Comparison of ENCODE assay signal across 8 cellular contexts in genomic region chr9:100099722-100100042, GRCh38. TPM values are rescaled to one million over a fixed set of nuclear protein-coding genes. Genes with fewer than 3 reads are reported as not detected.
DNase-seq lines count a peak whose midpoint lies in the region; ATAC-seq, FAIRE-seq and TF ChIP-seq lines count a peak whose summit lies in the region.

No MANE protein-coding gene starts in this region.

- H3K4me3 ChIP-seq in KMS-11 (IDR thresholded peaks at IDR 0.05; ENCODE audit: insufficient read depth, low read depth, low read length) (no peak overlapping the region), skeletal muscle cell (ENCODE audit: low read depth, low read length) (peak overlapping the region; percentile 99)

- no peaks in the 10 kb centered on the region for H3K9me3 Mint-ChIP-seq in activated T-cell treated with anti-CD3 and anti-CD28 coated beads, Interleukin-2, amount 50 U/mL, for 4 hours
- no peaks in the 10 kb centered on the region for H3K9me3 Mint-ChIP-seq in activated naive CD4-positive, alpha-beta T cell treated with anti-CD3 and anti-CD28 coated beads, Interleukin-2, amount 50 U/mL, for 24 hours

- no peak for DNase-seq in activated T-cell treated with anti-CD3 and anti-CD28 coated beads, Interleukin-2, amount 50 U/mL, for 4 hours
- DNase-seq in activated T-cell treated with anti-CD3 and anti-CD28 coated beads for 4 hours (no peak), hepatic stellate cell (ENCODE audit: low spot score) (peak; percentile 24), skeletal muscle cell (ENCODE audit: low read depth) (no peak), D721Med (ENCODE audit: insufficient read length, low spot score) (no peak), cerebellar cortex (ENCODE audit: low spot score) (no peak)

- H3K27me3 Mint-ChIP-seq in activated T-cell treated with anti-CD3 and anti-CD28 coated beads, Interleukin-2, amount 50 U/mL, for 4 hours (ENCODE audit: low read depth): no peaks in the 10 kb centered on the region
- no peaks in the 10 kb centered on the region for H3K27me3 Mint-ChIP-seq in activated naive CD4-positive, alpha-beta T cell treated with anti-CD3 and anti-CD28 coated beads, Interleukin-2, amount 50 U/mL, for 24 hours

- H3K4me2 ChIP-seq in KMS-11: peak overlapping the region; percentile 56

- no peaks in the 10 kb centered on the region for H3K36me3 ChIP-seq in KMS-11 (ENCODE audit: insufficient read depth)

- H3K4me1 ChIP-seq in KMS-11 (ENCODE audit: low read depth, poor library complexity, severe bottlenecking): peaks cover 20% of the 10 kb centered on the region

- peaks cover 7% of the 10 kb centered on the region; the same call in 1 of the 2 replicates for H4K20me1 ChIP-seq in KMS-11 (ENCODE audit: insufficient read depth)

- H3K4me1 Mint-ChIP-seq in activated T-cell treated with anti-CD3 and anti-CD28 coated beads, Interleukin-2, amount 50 U/mL, for 4 hours (ENCODE audit: low read depth): peaks cover 27% of the 10 kb centered on the region
- peaks cover 44% of the 10 kb centered on the region for H3K4me1 Mint-ChIP-seq in activated naive CD4-positive, alpha-beta T cell treated with anti-CD3 and anti-CD28 coated beads, Interleukin-2, amount 50 U/mL, for 24 hours

- H3K27ac Mint-ChIP-seq in activated naive CD4-positive, alpha-beta T cell treated with anti-CD3 and anti-CD28 coated beads, Interleukin-2, amount 50 U/mL, for 24 hours: peak overlapping the region; percentile 95

- ATAC-seq in activated T-cell treated with anti-CD3 and anti-CD28 coated beads, Interleukin-2, amount 50 U/mL, for 4 hours: peak; percentile 2 to 3

- TF ChIP-seq CTCF in KMS-11 (conservative IDR thresholded peaks at IDR 0.05; ENCODE audit: low read depth, low read length) (no peak), D721Med (IDR thresholded peaks at IDR 0.05; ENCODE audit: insufficient read depth, missing control alignments) (no peak)

- H3K4me3 Mint-ChIP-seq in activated T-cell treated with anti-CD3 and anti-CD28 coated beads, Interleukin-2, amount 50 U/mL, for 4 hours: peak overlapping the region; percentile 100
- peak overlapping the region; percentile 98 for H3K4me3 Mint-ChIP-seq in activated naive CD4-positive, alpha-beta T cell treated with anti-CD3 and anti-CD28 coated beads, Interleukin-2, amount 50 U/mL, for 24 hours

- peaks cover 34% of the 10 kb centered on the region for H3K79me2 ChIP-seq in KMS-11 (ENCODE audit: insufficient read depth, low read depth)

- no peaks in the 10 kb centered on the region for H3K27me3 ChIP-seq in KMS-11 (ENCODE audit: insufficient read depth, low read depth)

- H3K27ac ChIP-seq in KMS-11: 0 out of 2 replicates have a peak overlapping the region, but pooled peaks have one; percentile 5

- no peak for FAIRE-seq in D721Med (lab: Jason Lieb, UNC)

- H2AFZ ChIP-seq in KMS-11 (ENCODE audit: low read depth): peak overlapping the region; percentile 75

- peak overlapping the region; percentile 45; the same call in 1 of the 2 replicates for H3K9ac ChIP-seq in KMS-11

- H3K36me3 Mint-ChIP-seq in activated T-cell treated with anti-CD3 and anti-CD28 coated beads, Interleukin-2, amount 50 U/mL, for 4 hours (ENCODE audit: insufficient read depth): peaks cover 7% of the 10 kb centered on the region
- no peaks in the 10 kb centered on the region for H3K36me3 Mint-ChIP-seq in activated naive CD4-positive, alpha-beta T cell treated with anti-CD3 and anti-CD28 coated beads, Interleukin-2, amount 50 U/mL, for 24 hours

RNA-seq across cellular contexts. Expression of gene INVS, which starts 0.6 kb away (rescaled TPM):
- total RNA-seq in activated T-cell treated with anti-CD3 and anti-CD28 coated beads, Interleukin-2, amount 50 U/mL, for 4 hours: 10 to 100 TPM; 10.2 to 11.1 (median 10.4) TPM

RNA-seq across cellular contexts. Expression of gene ERP44, which starts 0.9 kb away (rescaled TPM):
- total RNA-seq in activated T-cell treated with anti-CD3 and anti-CD28 coated beads, Interleukin-2, amount 50 U/mL, for 4 hours: 10 to 100 TPM; 14.5 to 16.5 (median 14.8) TPM
